ENCODE assay signal across 22 cellular contexts in genomic region chr16:68991075-68991474, GRCh38.
"Had no signal": no experiment of that assay in that cellular context is flagged by ENCODE, and none has a peak within 500 bp of the region (broad histone marks: within the 10 kb centered on the region; RNA-seq: fewer than 3 reads in every experiment).

No MANE protein-coding gene starts in this region.

- H3K4me3 Mint-ChIP-seq: immature natural killer cell; naive thymus-derived CD4-positive, alpha-beta T cell; nephron progenitor cell had no signal

- H3K27ac ChIP-seq: dorsolateral prefrontal cortex, esophagus squamous epithelium, spleen, stomach, thoracic aorta, transverse colon had no signal

- H3K9me3 Mint-ChIP-seq: immature natural killer cell; naive thymus-derived CD4-positive, alpha-beta T cell; nephron progenitor cell had no signal

- H3K36me3 ChIP-seq: esophagus squamous epithelium, stomach, thoracic aorta, transverse colon had no signal

- H3K27me3 ChIP-seq: dorsolateral prefrontal cortex, esophagus squamous epithelium, spleen, stomach, transverse colon had no signal

- H3K27me3 Mint-ChIP-seq: naive thymus-derived CD4-positive, alpha-beta T cell had no signal

- ATAC-seq: left colon; left ventricle myocardium superior; naive thymus-derived CD4-positive, alpha-beta T cell; sciatic nerve had no signal

- H3K4me3 ChIP-seq: dorsolateral prefrontal cortex, esophagus squamous epithelium, lung, spleen, stomach, thoracic aorta, transverse colon had no signal

- H3K9me3 ChIP-seq: esophagus squamous epithelium, spleen, stomach, thoracic aorta, transverse colon had no signal

- H3K4me1 Mint-ChIP-seq: immature natural killer cell; naive thymus-derived CD4-positive, alpha-beta T cell had no signal

- DNase-seq: cortex of kidney; dorsolateral prefrontal cortex; effector CD8-positive, alpha-beta T cell; esophagus squamous epithelium; foreskin fibroblast; immature natural killer cell; kidney; left colon; left ventricle myocardium superior; naive thymus-derived CD4-positive, alpha-beta T cell; nephron progenitor cell; spleen; stimulated activated CD4-positive, alpha-beta T cell treated with anti-CD3 and anti-CD28 coated beads, Interleukin-15, amount 100 ng/mL, for 24 hours; stimulated activated CD4-positive, alpha-beta T cell treated with anti-CD3 and anti-CD28 coated beads, Interleukin-1b, Interleukin-23, amount 100 ng/mL, for 48 hours; stimulated activated CD4-positive, alpha-beta T cell treated with anti-CD3 and anti-CD28 coated beads, Interleukin-4, amount 100 ng/mL, for 4 hours; stimulated activated naive CD4-positive, alpha-beta T cell; stomach; substantia nigra; transverse colon had no signal

- H3K27ac Mint-ChIP-seq: immature natural killer cell; naive thymus-derived CD4-positive, alpha-beta T cell; nephron progenitor cell had no signal
